Comparison of ENCODE assay signal across 7 cellular contexts in the genomic region with DNA sequence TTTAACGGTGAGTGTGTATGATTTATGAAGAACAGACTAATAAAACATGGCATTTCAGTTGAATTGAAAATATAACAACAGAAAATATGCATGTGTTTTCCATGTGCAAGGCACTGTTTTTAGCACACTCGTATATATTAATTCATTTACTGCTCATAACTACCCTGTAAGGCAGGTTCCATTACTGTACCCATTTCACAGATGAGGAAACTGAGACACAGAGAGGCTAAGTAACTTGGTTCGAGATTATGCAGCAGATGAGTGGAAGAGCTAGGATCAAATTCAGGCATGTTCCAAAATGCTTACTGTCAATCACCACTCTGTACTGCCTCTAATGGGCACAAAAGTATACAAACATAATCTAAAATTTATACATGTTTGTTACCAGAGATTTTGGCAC.
"Had no signal": no experiment of that assay in that cellular context is flagged by ENCODE, and none has a peak within 500 bp of the region (broad histone marks: within the 10 kb centered on the region; RNA-seq: fewer than 3 reads in every experiment).

No MANE protein-coding gene starts in this region.

- FAIRE-seq: H54, HTR-8/SVneo had no signal

- H3K27ac ChIP-seq: GM23248 had no signal

- H3K4me3 ChIP-seq: GM23248 had no signal

- DNase-seq: GM23248, GOT3, H9, HCEC 1CT, KG1 had no signal

- H3K9ac ChIP-seq: GM23248 had no signal

- H2AFZ ChIP-seq: GM23248 had no signal
